ENCODE assay signal across 1 cellular context in genomic region chr16:67873435-67874146, GRCh38.
TF ChIP-seq lines count a peak whose summit lies in the region.

No MANE protein-coding gene starts in this region.

TF ChIP-seq in HEK293, 187 proteins besides CTCF, POLR2A, EP300 and RAD21 (continued from another document):
- TF ChIP-seq ZNF341 (tag by site-specific recombination; IDR thresholded peaks at IDR 0.05; ENCODE audit: low read depth) (peak; percentile 23; the same call in 1 of the 2 replicates), ZBTB8A (tag by site-specific recombination; IDR thresholded peaks at IDR 0.05) (peak; percentile 68; the same call in 1 of the 2 replicates)
